Comparison of ENCODE assay signal across 13 cellular contexts in genomic region chr19:45576682-45577081, GRCh38. TPM values are rescaled to one million over a fixed set of nuclear protein-coding genes. Genes with fewer than 3 reads are reported as not detected.
DNase-seq lines count a peak whose midpoint lies in the region; ATAC-seq and TF ChIP-seq lines count a peak whose summit lies in the region.
"Had no signal": no experiment of that assay in that cellular context is flagged by ENCODE, and none has a peak within 500 bp of the region (broad histone marks: within the 10 kb centered on the region; RNA-seq: fewer than 3 reads in every experiment).

No MANE protein-coding gene starts in this region.

- H3K27me3 ChIP-seq in H9 (ENCODE audit: insufficient read depth, low read length) (no peaks in the 10 kb centered on the region), right atrium auricular region (no peaks in the 10 kb centered on the region), rectal smooth muscle tissue (ENCODE audit: control insufficient read depth, insufficient read depth, low read length) (no peaks in the 10 kb centered on the region)

- H3K27ac ChIP-seq in H9 (ENCODE audit: insufficient read length, low read depth, low read length): no peak overlapping the region
- H3K27ac ChIP-seq in right atrium auricular region: peak overlapping the region; percentile 67 to 82
- H3K27ac ChIP-seq in rectal smooth muscle tissue (ENCODE audit: low read depth, low read length): peak overlapping the region; percentile 62
- H3K27ac ChIP-seq: C4-2B had no signal

- H3K27ac Mint-ChIP-seq in H9 (peak overlapping the region in 2 of 3 experiments; percentile 73 to 78; a peak in 2 of 7 replicates), WTC11 (peak overlapping the region; percentile 43)
- H3K27ac Mint-ChIP-seq: stimulated activated memory B cell treated with anti-CD40 and anti-IgM and Interleukin-4, amounts not matched to agents 10 μg/mL and 1 μg/mL and 100 μg/mL, for 72 hours had no signal

- CTCF ChIA-PET in WTC11 (lab: Charles Lee): interaction anchor here (1.3 to 2.4 kb wide), 4 partner anchors 14 to 65 kb away, joined by 6 to 16 read pairs (median 10); no protein-coding TSS in a partner anchor

- H3K23me2 ChIP-seq in H9 (ENCODE audit: insufficient read length, low read depth, low read length, poor library complexity, severe bottlenecking): no peaks in the 10 kb centered on the region

- H3K18ac ChIP-seq in H9 (ENCODE audit: insufficient read length, low read depth, low read length): no peak overlapping the region

- H2BK20ac ChIP-seq in H9 (ENCODE audit: low read depth, low read length, poor library complexity, severe bottlenecking): no peak overlapping the region

- H3K27me3 Mint-ChIP-seq in H9 (ENCODE audit: low read depth) (peaks cover 1% of the 10 kb centered on the region; the same call in 1 of the 2 replicates), WTC11 (ENCODE audit: low read depth) (no peaks in the 10 kb centered on the region)
- H3K27me3 Mint-ChIP-seq: stimulated activated memory B cell treated with anti-CD40 and anti-IgM and Interleukin-4, amounts not matched to agents 10 μg/mL and 1 μg/mL and 100 μg/mL, for 72 hours had no signal

- H3K9me3 Mint-ChIP-seq in H9 (no peaks in the 10 kb centered on the region), WTC11 (no peaks in the 10 kb centered on the region)
- H3K9me3 Mint-ChIP-seq: stimulated activated memory B cell treated with anti-CD40 and anti-IgM and Interleukin-4, amounts not matched to agents 10 μg/mL and 1 μg/mL and 100 μg/mL, for 72 hours had no signal

- no CpG with 5 or more reads among the region's 3 CpGs for whole genome bisulfite sequencing in H9 (ENCODE audit: extremely low coverage, insufficient read length, low lambda C conversion rate)

- no peak overlapping the region for H3K14ac ChIP-seq in H9 (ENCODE audit: insufficient read depth, low read length)

- H3K9ac ChIP-seq in H9 (ENCODE audit: extremely low read depth, insufficient read length, low read length): no peak overlapping the region
- no peak overlapping the region for H3K9ac ChIP-seq in rectal smooth muscle tissue (ENCODE audit: low read length)

- DNase-seq in H9: no peak
- no peak for DNase-seq in WTC11 (ENCODE audit: low spot score)
- DNase-seq in right atrium auricular region (ENCODE audit: low spot score): no peak
- DNase-seq in T-helper 2 cell: no peak
- DNase-seq in NCI-H1048 (lab: John Stamatoyannopoulos, UW): no peak
- DNase-seq: activated effector memory CD4-positive, alpha-beta T cell treated with Interleukin-2 at 50 U/mL for 16 hours; NCI-H146; stimulated activated CD4-positive, alpha-beta T cell treated with anti-CD3 and anti-CD28 coated beads, Interleukin-2, amount 100 ng/mL, for 24 hours had no signal

- no peak overlapping the region for H2BK15ac ChIP-seq in H9 (ENCODE audit: low read depth, low read length)

- no peak overlapping the region for H3K4ac ChIP-seq in H9 (ENCODE audit: low read depth, low read length)

- H3K23ac ChIP-seq in H9 (ENCODE audit: insufficient read length, low read depth, low read length): no peak overlapping the region

- H3K4me1 ChIP-seq in H9 (ENCODE audit: insufficient read depth, low read length) (peaks cover 6% of the 10 kb centered on the region; the same call in 1 of the 2 replicates), right atrium auricular region (peaks cover 0 to 53% of the 10 kb centered on the region in 2 donors), rectal smooth muscle tissue (ENCODE audit: control insufficient read depth, insufficient read depth, low read length) (peaks cover 11% of the 10 kb centered on the region)

- H4K91ac ChIP-seq in H9 (ENCODE audit: insufficient read length, low read depth, low read length): no peak overlapping the region

- H2BK120ac ChIP-seq in H9 (ENCODE audit: low read depth, low read length, poor library complexity, severe bottlenecking): no peak overlapping the region

- ATAC-seq in WTC11 (no peak), GM21423 (IDR thresholded peaks at IDR 0.05; ENCODE audit: unreplicated experiment) (no peak), GM19395 (IDR thresholded peaks at IDR 0.05; ENCODE audit: unreplicated experiment) (no peak)
- ATAC-seq: stimulated activated memory B cell treated with anti-CD40 and anti-IgM and Interleukin-4, amounts not matched to agents 10 μg/mL and 1 μg/mL and 100 μg/mL, for 72 hours had no signal

- no peak overlapping the region for H3K4me2 ChIP-seq in H9 (ENCODE audit: insufficient read depth, insufficient read length, low read length)

- H3K4me3 Mint-ChIP-seq in H9: peak overlapping the region in 1 of 2 experiments; percentile 38; a peak in 1 of 5 replicates
- H3K4me3 Mint-ChIP-seq in WTC11: no peak overlapping the region
- H3K4me3 Mint-ChIP-seq: stimulated activated memory B cell treated with anti-CD40 and anti-IgM and Interleukin-4, amounts not matched to agents 10 μg/mL and 1 μg/mL and 100 μg/mL, for 72 hours had no signal

- POLR2A ChIA-PET in WTC11 (lab: Charles Lee): no interaction called here

- no peak overlapping the region for H2BK5ac ChIP-seq in H9 (ENCODE audit: insufficient read length, low read length)

- no peaks in the 10 kb centered on the region for H3K79me1 ChIP-seq in H9 (ENCODE audit: insufficient read depth, low read depth, low read length, poor library complexity, severe bottlenecking)

- peak overlapping the region; percentile 66 for H2BK12ac ChIP-seq in H9 (ENCODE audit: insufficient read length, low read depth, low read length)

- no peak overlapping the region for H2AFZ ChIP-seq in H9 (ENCODE audit: low read length)

- H2AK5ac ChIP-seq in H9 (ENCODE audit: insufficient read length, low read length): no peak overlapping the region

- H4K20me1 ChIP-seq in H9 (ENCODE audit: control insufficient read depth, insufficient read depth, insufficient read length): no peaks in the 10 kb centered on the region

- H3T11ph ChIP-seq in H9 (ENCODE audit: low read length): no peak overlapping the region

- H3K9me3 ChIP-seq in H9 (ENCODE audit: control insufficient read depth, low read depth, low read length): no peaks in the 10 kb centered on the region
- peaks cover 0 to 3% of the 10 kb centered on the region in 2 donors for H3K9me3 ChIP-seq in right atrium auricular region

- peaks cover 2% of the 10 kb centered on the region; the same call in 1 of the 2 replicates for H3K79me2 ChIP-seq in H9 (ENCODE audit: insufficient read depth, low read length)

- H4K5ac ChIP-seq in H9 (ENCODE audit: insufficient read length, low read depth, low read length): no peak overlapping the region

- H3K36me3 ChIP-seq in right atrium auricular region (no peaks in the 10 kb centered on the region), rectal smooth muscle tissue (ENCODE audit: control insufficient read depth, insufficient read depth, low read length) (peaks cover 6% of the 10 kb centered on the region)

- H3K4me1 Mint-ChIP-seq in H9 (peaks cover 22 to 29% of the 10 kb centered on the region in 2 experiments), WTC11 (peaks cover 24% of the 10 kb centered on the region)

- H4K8ac ChIP-seq in H9 (replicated peaks; ENCODE audit: insufficient read length, low read depth, low read length): no peak overlapping the region

- no peak overlapping the region for H3K56ac ChIP-seq in H9 (ENCODE audit: insufficient read length, low read depth, low read length)

- H3K4me3 ChIP-seq in right atrium auricular region (no peak overlapping the region), rectal smooth muscle tissue (ENCODE audit: low read length) (no peak overlapping the region)

- TF ChIP-seq CTCF in H9 (conservative IDR thresholded peaks at IDR 0.05): no peak
- TF ChIP-seq CTCF in WTC11 (IDR thresholded peaks at IDR 0.05): no peak
- no peak for TF ChIP-seq CTCF in right atrium auricular region (IDR thresholded peaks at IDR 0.05)

- peaks cover 0 to 6% (median 4%) of the 10 kb centered on the region in 3 experiments; a peak in 3 of 7 replicates for H3K36me3 Mint-ChIP-seq in H9 (ENCODE audit: insufficient read depth in 1 of 3, low read depth in 3 of 3)
- no peaks in the 10 kb centered on the region for H3K36me3 Mint-ChIP-seq in WTC11

TF ChIP-seq in WTC11, 78 proteins besides CTCF, POLR2A, EP300 and RAD21:
- no peak for TF ChIP-seq ZNF671 (CRISPR knock-in tag; IDR thresholded peaks at IDR 0.05)
TF ChIP-seq in WTC11: peak in this region for 0.

RNA-seq across cellular contexts. Expression of gene OPA3, which starts 7.9 kb away (rescaled TPM):
- total RNA-seq in H9 (2021) (13.0 and 14.7 TPM in 2 replicates), WTC11 (2021) (10.1 to 16.1 TPM (median 14.9 TPM) in 3 replicates), right atrium auricular region (10 to 100 TPM; 15.8 to 33.5 TPM)

RNA-seq across cellular contexts. Expression of gene GPR4, which starts 25.3 kb away (rescaled TPM):
- 0.07 TPM in 1 of 2 replicates, not detected in the other for total RNA-seq in H9 (2021)
- 0.11 to 0.48 TPM (median 0.44 TPM) in 3 replicates for total RNA-seq in WTC11 (2021)
- total RNA-seq in right atrium auricular region: 10 to 100 TPM in 1 of 2 donors, 1 to 10 TPM in 1; 6.2 to 12.1 TPM
